8 cellular contexts compared by ENCODE assay signal in the genomic region with DNA sequence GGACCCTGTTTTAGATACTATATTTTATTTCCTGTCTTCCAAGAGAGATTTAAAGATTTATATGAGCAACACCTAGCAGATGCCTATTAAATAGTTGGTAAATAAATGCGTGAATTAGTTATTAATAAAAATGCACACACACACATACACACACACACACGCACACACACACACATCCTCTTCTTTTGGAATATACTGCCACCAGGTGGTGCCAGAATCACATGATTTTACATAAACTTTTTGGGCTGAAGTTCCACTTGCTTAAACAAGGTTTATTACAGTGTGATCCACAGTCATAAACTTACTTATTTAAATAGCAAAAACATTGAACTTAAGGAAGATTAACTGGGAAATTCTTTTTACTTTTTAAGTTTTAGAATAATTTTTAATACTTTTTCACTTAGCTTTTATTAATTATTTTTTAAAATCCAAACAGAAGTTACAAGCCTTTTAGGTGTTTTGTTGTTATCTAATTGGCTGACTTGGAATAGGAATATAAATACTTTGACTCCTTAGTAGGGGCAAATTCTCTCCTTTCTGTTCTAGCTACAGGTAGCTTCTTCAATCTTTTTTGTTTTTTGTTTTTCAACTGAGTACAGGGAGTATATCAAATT. TPM values are rescaled to one million over a fixed set of nuclear protein-coding genes. Genes with fewer than 3 reads are reported as not detected.
DNase-seq lines count a peak whose midpoint lies in the region; ATAC-seq and TF ChIP-seq lines count a peak whose summit lies in the region.

No MANE protein-coding gene starts in this region.

- no peaks in the 10 kb centered on the region for H3K4me1 Mint-ChIP-seq in WTC11

- no peak overlapping the region for H2AFZ ChIP-seq in osteoblast (ENCODE audit: low read length)

- TF ChIP-seq CTCF in GM10248 (IDR thresholded peaks at IDR 0.05; ENCODE audit: control extremely low read depth, extremely low read depth, low read depth, missing control alignments) = peak; percentile 67
- TF ChIP-seq CTCF in WTC11 (IDR thresholded peaks at IDR 0.05) = peak; percentile 36
- TF ChIP-seq CTCF in osteoblast (IDR thresholded peaks at IDR 0.05; ENCODE audit: extremely low read depth, low read depth, low read length) = peak; percentile 71

- ATAC-seq in WTC11 (no peak), GM19328 (IDR thresholded peaks at IDR 0.05; ENCODE audit: unreplicated experiment) (no peak), GM19351 (IDR thresholded peaks at IDR 0.05; ENCODE audit: unreplicated experiment) (no peak)

- H3K36me3 ChIP-seq in osteoblast (ENCODE audit: insufficient read depth, low read length) = no peaks in the 10 kb centered on the region

- no peak overlapping the region for H3K27ac ChIP-seq in osteoblast (ENCODE audit: low read depth, low read length)

- H3K27ac Mint-ChIP-seq in WTC11 = no peak overlapping the region

- no peaks in the 10 kb centered on the region for H3K27me3 Mint-ChIP-seq in WTC11 (ENCODE audit: low read depth)

- POLR2A ChIA-PET in GM10248 (lab: Yijun Ruan, JAX) (no interaction called here), WTC11 (lab: Charles Lee) (no interaction called here)

- DNase-seq in AG20443 (ENCODE audit: low spot score) (peak; percentile 49), GM10248 (ENCODE audit: extremely low spot score) (no peak), NCI-H2171 (lab: John Stamatoyannopoulos, UW) (peak; percentile 51), WTC11 (ENCODE audit: low spot score) (no peak), erythroblast (lab: John Stamatoyannopoulos, UW) (peak; percentile 84 to 85), osteoblast (ENCODE audit: insufficient read length, low spot score, missing footprints) (peak; percentile 19)

- no peak overlapping the region for H3K4me3 ChIP-seq in osteoblast (ENCODE audit: insufficient read depth, low read length)

- no peak for TF ChIP-seq POLR2A in erythroblast (IDR thresholded peaks at IDR 0.05; ENCODE audit: low read length)

- no peaks in the 10 kb centered on the region for H3K4me1 ChIP-seq in osteoblast (ENCODE audit: insufficient read depth, low read length)

- CTCF ChIA-PET in GM10248 (lab: Yijun Ruan, JAX) = interaction anchor here (0.6 to 2.1 kb wide), 18 partner anchors 9 to 1007 kb away, joined by 3 to 10 read pairs (median 4); no protein-coding TSS in a partner anchor
- CTCF ChIA-PET in WTC11 (lab: Charles Lee) = interaction anchor here (0.7 kb wide), 1 partner anchor 21 kb away, joined by 3 read pairs; no protein-coding TSS in a partner anchor

- H4K20me1 ChIP-seq in osteoblast (ENCODE audit: insufficient read depth, low read length) = no peaks in the 10 kb centered on the region

- H3K9me3 ChIP-seq in osteoblast (ENCODE audit: low read depth, low read length) = no peaks in the 10 kb centered on the region

- no peak overlapping the region for H3K4me3 Mint-ChIP-seq in WTC11

- H3K36me3 Mint-ChIP-seq in WTC11 = peaks cover 5% of the 10 kb centered on the region; the same call in 1 of the 2 replicates

- H3K27me3 ChIP-seq in osteoblast (ENCODE audit: insufficient read depth, low read length) = no peaks in the 10 kb centered on the region

- no peaks in the 10 kb centered on the region for H3K9me3 Mint-ChIP-seq in WTC11

- H3K79me2 ChIP-seq in osteoblast (ENCODE audit: insufficient read depth, low read length) = no peaks in the 10 kb centered on the region

- H3K4me2 ChIP-seq in osteoblast (ENCODE audit: insufficient read depth, low read length) = no peak overlapping the region

TF ChIP-seq in WTC11, 78 proteins besides CTCF, POLR2A, EP300 and RAD21:
- no peak for TF ChIP-seq ZNF219 (CRISPR knock-in tag; IDR thresholded peaks at IDR 0.05; ENCODE audit: borderline replicate concordance)
- TF ChIP-seq TP53 (CRISPR knock-in tag; IDR thresholded peaks at IDR 0.05) = no peak
- no peak for TF ChIP-seq HMGXB4 (CRISPR knock-in tag; IDR thresholded peaks at IDR 0.05)
- no peak for TF ChIP-seq RELA (CRISPR knock-in tag; IDR thresholded peaks at IDR 0.05; ENCODE audit: borderline replicate concordance)
- TF ChIP-seq TEAD1 (CRISPR knock-in tag; IDR thresholded peaks at IDR 0.05) = no peak
- no peak for TF ChIP-seq PRRX2 (CRISPR knock-in tag; IDR thresholded peaks at IDR 0.05)

RNA-seq across cellular contexts. Expression of gene RAD51B, which starts 17.5 kb away (rescaled TPM):
- 14.2 to 27.8 TPM (median 26.4 TPM) in 3 replicates for total RNA-seq in WTC11 (2021)
- 13.8 and 22.4 TPM in 2 replicates for total RNA-seq in osteoblast

RNA-seq across cellular contexts. Expression of gene ZFYVE26, which starts 20.7 kb away (rescaled TPM):
- total RNA-seq in WTC11 (2021) = 18.8 to 25.8 TPM (median 20.9 TPM) in 3 replicates
- 37.6 and 43.0 TPM in 2 replicates for total RNA-seq in osteoblast

Comparison
In these comparisons a context has a peak if more than half of its experiments do, and no peak if none do; other contexts are left out.
1. DNase-seq: peak in AG20443 (single experiment), NCI-H2171 (single experiment), erythroblast (2 of 2) and osteoblast (single experiment); none in GM10248 (single experiment) and WTC11 (single experiment).
2. Peak in every context shown above with its lines, with median percentiles within 50 percentile points of each other: CTCF ChIP-seq.